ENCODE assay signal across 8 cellular contexts in the genomic region with DNA sequence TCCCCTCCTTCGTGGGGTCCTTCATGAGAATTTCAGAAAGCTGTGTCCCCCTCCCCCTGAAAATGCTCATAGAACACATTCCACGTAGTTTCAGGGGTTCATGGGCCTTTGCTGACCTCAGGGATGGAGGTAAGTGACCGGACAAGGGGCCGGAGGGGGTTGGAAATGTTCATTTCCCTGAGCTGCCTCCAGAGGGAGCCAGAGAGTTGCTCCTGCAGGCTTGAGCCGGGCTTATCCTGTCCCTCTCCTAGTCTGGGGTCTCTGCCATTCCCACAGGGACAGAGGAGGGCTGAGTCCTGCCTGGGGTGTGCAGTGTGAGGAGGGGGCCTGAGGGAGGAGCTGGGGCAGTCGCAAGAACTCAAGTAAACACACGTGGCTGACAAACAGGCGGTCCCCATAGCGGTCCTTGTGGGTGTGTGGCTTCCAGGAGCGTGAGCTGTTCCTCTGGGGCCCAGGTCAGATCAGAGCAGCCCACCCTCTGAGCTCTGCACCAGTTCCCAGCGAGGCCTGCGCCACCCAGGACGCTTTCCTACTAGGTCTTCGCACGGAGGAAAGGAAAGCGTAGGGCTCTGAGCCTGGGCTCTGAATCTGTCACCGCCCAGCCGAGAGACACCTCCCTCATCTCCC.
DNase-seq lines count a peak whose midpoint lies in the region; ATAC-seq, FAIRE-seq and TF ChIP-seq lines count a peak whose summit lies in the region.

No MANE protein-coding gene starts in this region.

- peak; percentile 78 for FAIRE-seq in H1 (lab: Jason Lieb, UNC)

- POLR2A ChIA-PET in H1 (lab: Charles Lee; ENCODE audit: partially characterized antibody) = interaction anchor here (0.7 to 1.2 kb wide), 2 partner anchors 9 to 98 kb away, joined by 3 to 4 read pairs; no protein-coding TSS in a partner anchor

- H2AK5ac ChIP-seq in H1 (ENCODE audit: low read depth, low read length) = no peak overlapping the region

- no peak overlapping the region for H2BK20ac ChIP-seq in H1 (ENCODE audit: low read length)

- no peak for TF ChIP-seq EP300 in H1 (IDR thresholded peaks at IDR 0.05; ENCODE audit: borderline replicate concordance in 1 of 2, low read depth in 2 of 2, low read length in 2 of 2)

- no peaks in the 10 kb centered on the region for H3K79me1 ChIP-seq in H1 (ENCODE audit: low read depth, low read length)

- WGBS in H1 (ENCODE audit: extremely low coverage in 1 of 2, insufficient coverage in 1 of 2, insufficient read length in 1 of 2, insufficient replicate concordance in 2 of 2, low coverage in 1 of 2, low lambda C conversion rate in 2 of 2, missing lambda C conversion rate in 1 of 2), 2 experiments = 60% methylated on average over 18 of the region's 18 CpGs; no CpG with 5 or more reads in 1 of the 2 experiments

- H3K4me2 ChIP-seq in H1 (ENCODE audit: insufficient read depth in 1 of 2, low read depth in 2 of 2, low read length in 2 of 2) (no peak overlapping the region), neural progenitor cell (no peak overlapping the region)

- H3K4ac ChIP-seq in H1 (replicated peaks; ENCODE audit: insufficient read length, low read depth, low read length) = no peak overlapping the region

- H3K36me3 Mint-ChIP-seq in neural progenitor cell = no peaks in the 10 kb centered on the region

- H3K4me1 ChIP-seq in H1 (replicated peaks in 1 of 4; ENCODE audit: control insufficient read depth in 3 of 4, insufficient read depth in 4 of 4, low read length in 3 of 4) (peaks cover 0 to 2% (median under 1%) of the 10 kb centered on the region in 4 experiments; a peak in 3 of 7 replicates), neural progenitor cell (peaks cover under 1% of the 10 kb centered on the region)

- no peak overlapping the region for H3K18ac ChIP-seq in H1 (ENCODE audit: extremely low read depth, low read length)

- H3K9ac ChIP-seq in H1 (replicated peaks in 1 of 4; ENCODE audit: extremely low read depth in 1 of 4, low read depth in 3 of 4, low read length in 3 of 4) = no peak overlapping the region
- no peak overlapping the region for H3K9ac ChIP-seq in neural progenitor cell

- no peak overlapping the region for H2BK15ac ChIP-seq in H1 (ENCODE audit: low read length)

- no peak overlapping the region for H3K27ac Mint-ChIP-seq in neural progenitor cell

- peaks cover 4% of the 10 kb centered on the region for H3K4me1 Mint-ChIP-seq in neural progenitor cell

- peak; percentile 77 to 82 for TF ChIP-seq RAD21 in H1 (IDR thresholded peaks at IDR 0.05 in 1 of 2, conservative IDR thresholded peaks at IDR 0.05 in 1 of 2; ENCODE audit: low read depth in 2 of 2, low read length in 2 of 2)

- no peak overlapping the region for H2BK5ac ChIP-seq in H1 (ENCODE audit: low read depth, low read length)

- no peak overlapping the region for H2BK12ac ChIP-seq in H1 (ENCODE audit: low read depth, low read length)

- TF ChIP-seq POLR2A in H1 (IDR thresholded peaks at IDR 0.05; ENCODE audit: control extremely low read depth in 1 of 2, low read depth in 2 of 2, low read length in 2 of 2) = no peak

- H3F3A ChIP-seq in neural progenitor cell (ENCODE audit: low read depth) = no peaks in the 10 kb centered on the region

- no peak overlapping the region for H3K4me3 Mint-ChIP-seq in neural progenitor cell

- H3K79me2 ChIP-seq in H1 (ENCODE audit: control insufficient read depth in 1 of 2, insufficient read depth in 2 of 2, low read length in 2 of 2) (no peaks in the 10 kb centered on the region), neural progenitor cell (ENCODE audit: low read depth) (no peaks in the 10 kb centered on the region)

- no peak overlapping the region for H2AFZ ChIP-seq in H1 (ENCODE audit: low read length)
- no peak overlapping the region for H2AFZ ChIP-seq in neural progenitor cell (replicated peaks)

- H4K91ac ChIP-seq in H1 (replicated peaks; ENCODE audit: insufficient read length, low read length) = no peak overlapping the region

- H3K56ac ChIP-seq in H1 (replicated peaks; ENCODE audit: insufficient read length, low read depth, low read length) = no peak overlapping the region

- H3K23ac ChIP-seq in H1 (ENCODE audit: insufficient read length) = no peak overlapping the region

- no peak overlapping the region for H4K8ac ChIP-seq in H1 (ENCODE audit: extremely low read depth, insufficient read depth, low read length)

- H3K4me3 ChIP-seq in H1 (ENCODE audit: extremely low read depth in 1 of 4, insufficient read depth in 2 of 4, low read depth in 3 of 4, low read length in 4 of 4) = no peak overlapping the region
- H3K4me3 ChIP-seq in neural progenitor cell = no peak overlapping the region

- H3K36me3 ChIP-seq in H1 (ENCODE audit: control insufficient read depth in 2 of 4, insufficient read depth in 4 of 4, low read length in 3 of 4) = no peaks in the 10 kb centered on the region
- no peaks in the 10 kb centered on the region for H3K36me3 ChIP-seq in neural progenitor cell

- peaks cover 28% of the 10 kb centered on the region for H3K27me3 Mint-ChIP-seq in neural progenitor cell (ENCODE audit: insufficient read depth, low read depth)

- H4K5ac ChIP-seq in H1 (ENCODE audit: insufficient read length, low read depth, low read length) = no peak overlapping the region

- peak; percentile 35 for DNase-seq in activated CD4-positive, alpha-beta T cell treated with anti-CD3 and anti-CD28 coated beads for 48 hours
- no peak for DNase-seq in activated CD4-positive, alpha-beta T cell treated with anti-CD3 and anti-CD28 coated beads for 1 hour
- DNase-seq in NCI-H748 (lab: John Stamatoyannopoulos, UW; ENCODE audit: unreplicated experiment) (peak; percentile 23), H1 (ENCODE audit: low read depth in 1 of 2, low spot score in 2 of 2) (peak in 1 of 2 experiments; percentile 86), neural progenitor cell (ENCODE audit: low spot score) (peak; percentile 67), NOMO-1 (lab: John Stamatoyannopoulos, UW; ENCODE audit: unreplicated experiment in 2 of 2) (no peak)
- no peak for DNase-seq in effector CD8-positive, alpha-beta T cell (lab: John Stamatoyannopoulos, UW)

- no peak overlapping the region for H3K14ac ChIP-seq in H1 (ENCODE audit: insufficient read length)

- ATAC-seq in HG02623 (IDR thresholded peaks at IDR 0.05; ENCODE audit: unreplicated experiment) = no peak

- no peaks in the 10 kb centered on the region for H3K23me2 ChIP-seq in H1 (ENCODE audit: low read depth, low read length)

- H3K27me3 ChIP-seq in H1 (replicated peaks in 1 of 4; ENCODE audit: control insufficient read depth in 3 of 4, extremely low read depth in 1 of 4, insufficient read depth in 3 of 4, low read length in 3 of 4) (no peaks in the 10 kb centered on the region), neural progenitor cell (no peaks in the 10 kb centered on the region)

- peaks cover 2% of the 10 kb centered on the region for H3K9me3 Mint-ChIP-seq in neural progenitor cell

- TF ChIP-seq CTCF in H1 (IDR thresholded peaks at IDR 0.05; ENCODE audit: control extremely low read depth in 1 of 3, insufficient read depth in 1 of 3, low read depth in 1 of 3, low read length in 3 of 3) (peak in 2 of 3 experiments; percentile 89 to 91; a peak in 3 of 4 replicates), neural progenitor cell (IDR thresholded peaks at IDR 0.05) (peak; percentile 84)

- CTCF ChIA-PET in H1 (lab: Charles Lee; ENCODE audit: partially characterized antibody) = interaction anchor here (0.6 to 22.3 kb wide), 64 partner anchors 8 to 335 kb away, joined by 3 to 908 read pairs (median 4); a partner anchor contains a TSS

- H4K20me1 ChIP-seq in H1 (replicated peaks in 1 of 2; ENCODE audit: control insufficient read depth in 1 of 2, insufficient read depth in 2 of 2, low read length in 2 of 2) (peaks cover 0 to 2% of the 10 kb centered on the region in 2 experiments), neural progenitor cell (ENCODE audit: low read depth) (no peaks in the 10 kb centered on the region)

- H3K27ac ChIP-seq in H1 (ENCODE audit: low read depth, low read length) (no peak overlapping the region), neural progenitor cell (no peak overlapping the region)

- H2BK120ac ChIP-seq in H1 (replicated peaks; ENCODE audit: low read depth, low read length) = no peak overlapping the region

- H3K9me3 ChIP-seq in H1 (ENCODE audit: insufficient read depth in 2 of 2, low read depth in 1 of 2, low read length in 1 of 2) = peaks cover 4 to 11% of the 10 kb centered on the region in 2 experiments; a peak in 3 of 4 replicates
- H3K9me3 ChIP-seq in neural progenitor cell (ENCODE audit: low read depth) = no peaks in the 10 kb centered on the region

TF ChIP-seq in H1, 55 proteins besides CTCF, POLR2A, EP300 and RAD21 (continues in another document):
- TF ChIP-seq SP4 (IDR thresholded peaks at IDR 0.05; ENCODE audit: low read length) = no peak
- TF ChIP-seq RXRA (IDR thresholded peaks at IDR 0.05; ENCODE audit: insufficient read depth, low read depth, low read length) = no peak
- TF ChIP-seq GABPA (IDR thresholded peaks at IDR 0.05; ENCODE audit: borderline replicate concordance, insufficient read depth, low read length) = no peak
- no peak for TF ChIP-seq TAF1 (IDR thresholded peaks at IDR 0.05; ENCODE audit: low read depth, low read length)
- no peak for TF ChIP-seq BRCA1 (IDR thresholded peaks at IDR 0.05; ENCODE audit: low read depth, low read length)
- TF ChIP-seq NANOG (IDR thresholded peaks at IDR 0.05; ENCODE audit: insufficient read depth, low read depth, low read length, poor library complexity, severe bottlenecking) = no peak
- no peak for TF ChIP-seq JUND (IDR thresholded peaks at IDR 0.05; ENCODE audit: low read length)
- TF ChIP-seq PHF8 (conservative IDR thresholded peaks at IDR 0.05; ENCODE audit: low read depth, low read length) = no peak
- no peak for TF ChIP-seq SP1 (IDR thresholded peaks at IDR 0.05; ENCODE audit: low read depth, low read length)
- TF ChIP-seq CTBP2 (IDR thresholded peaks at IDR 0.05; ENCODE audit: borderline replicate concordance, insufficient read depth, insufficient read length, low read length) = no peak

Comparison
In these comparisons a context has a peak if more than half of its experiments do, and no peak if none do; other contexts are left out.
1. DNase-seq: peak in activated CD4-positive, alpha-beta T cell treated with anti-CD3 and anti-CD28 coated beads for 48 hours (single experiment), NCI-H748 (single experiment) and neural progenitor cell (single experiment); none in activated CD4-positive, alpha-beta T cell treated with anti-CD3 and anti-CD28 coated beads for 1 hour (single experiment), NOMO-1 (0 of 2) and effector CD8-positive, alpha-beta T cell (single experiment).